Comparison of ENCODE assay signal across 16 cellular contexts in genomic region chr4:182922551-182923284, GRCh38. TPM values are rescaled to one million over a fixed set of nuclear protein-coding genes. Genes with fewer than 3 reads are reported as not detected.
DNase-seq lines count a peak whose midpoint lies in the region; ATAC-seq and TF ChIP-seq lines count a peak whose summit lies in the region.
"Had no signal": no experiment of that assay in that cellular context is flagged by ENCODE, and none has a peak within 500 bp of the region (broad histone marks: within the 10 kb centered on the region; RNA-seq: fewer than 3 reads in every experiment).

No MANE protein-coding gene starts in this region.

- H2AFZ ChIP-seq in osteoblast (ENCODE audit: low read length) = peak overlapping the region; percentile 85
- H2AFZ ChIP-seq: PC-9 had no signal

- DNase-seq in DMS153 (lab: John Stamatoyannopoulos, UW) (peak; percentile 52), NCI-H2029 treated with DMSO at 0.1 percent for 48 hours (lab: John Stamatoyannopoulos, UW) (peak; percentile 45), fibroblast of peridontal ligament (ENCODE audit: extremely low read depth) (peak; percentile 57), osteoblast (ENCODE audit: insufficient read length, low spot score, missing footprints) (no peak), heart left ventricle (no peak), tibial artery (no peak), activated T-cell treated with anti-CD3 and anti-CD28 coated beads for 4 hours (no peak)
- DNase-seq: activated CD4-positive, alpha-beta T cell treated with anti-CD3 and anti-CD28 coated beads for 36 hours; GDM1; NCI-H446; PC-9; retina; stimulated activated CD4-positive, alpha-beta T cell treated with anti-CD3 and anti-CD28 coated beads, Interleukin-4, amount 100 ng/mL, for 24 hours; uterus had no signal

- no peak for TF ChIP-seq POLR2A in heart left ventricle (IDR thresholded peaks at IDR 0.05)

- no peak for TF ChIP-seq CTCF in osteoblast (IDR thresholded peaks at IDR 0.05; ENCODE audit: extremely low read depth, low read depth, low read length)
- no peak for TF ChIP-seq CTCF in heart left ventricle (IDR thresholded peaks at IDR 0.05)
- TF ChIP-seq CTCF in tibial artery (IDR thresholded peaks at IDR 0.05) = no peak

- H3K4me3 ChIP-seq in osteoblast (ENCODE audit: insufficient read depth, low read length) (peak overlapping the region; percentile 59), heart left ventricle (no peak overlapping the region), tibial artery (no peak overlapping the region)
- H3K4me3 ChIP-seq: PC-9, uterus had no signal

- no peaks in the 10 kb centered on the region for H3K36me3 ChIP-seq in osteoblast (ENCODE audit: insufficient read depth, low read length)
- H3K36me3 ChIP-seq in heart left ventricle = no peaks in the 10 kb centered on the region
- no peaks in the 10 kb centered on the region for H3K36me3 ChIP-seq in tibial artery
- H3K36me3 ChIP-seq: uterus had no signal

- H3K27me3 ChIP-seq in osteoblast (ENCODE audit: insufficient read depth, low read length) (no peaks in the 10 kb centered on the region), heart left ventricle (no peaks in the 10 kb centered on the region), tibial artery (no peaks in the 10 kb centered on the region)
- H3K27me3 ChIP-seq: uterus had no signal

- peaks cover 12% of the 10 kb centered on the region for H3K4me1 ChIP-seq in osteoblast (ENCODE audit: insufficient read depth, low read length)
- H3K4me1 ChIP-seq in heart left ventricle = peaks cover 0 to 14% (median 6%) of the 10 kb centered on the region in 12 donors
- H3K4me1 ChIP-seq in tibial artery = peaks cover 0 to 10% (median 5%) of the 10 kb centered on the region in 4 donors
- H3K4me1 ChIP-seq: uterus had no signal

- peaks cover under 1% of the 10 kb centered on the region for H3K79me2 ChIP-seq in osteoblast (ENCODE audit: insufficient read depth, low read length)

- H3K9me3 ChIP-seq in osteoblast (ENCODE audit: low read depth, low read length) (no peaks in the 10 kb centered on the region), heart left ventricle (no peaks in the 10 kb centered on the region), tibial artery (no peaks in the 10 kb centered on the region)
- H3K9me3 ChIP-seq: uterus had no signal

- WGBS in heart left ventricle, 4 donors = 79 to 84% (median 83%) methylated on average over 13 of the region's 13 CpGs

- H3K4me2 ChIP-seq in osteoblast (ENCODE audit: insufficient read depth, low read length) = peak overlapping the region; percentile 79
- H3K4me2 ChIP-seq: PC-9 had no signal

- intact Hi-C loops in heart left ventricle (cut with DNase I) (loop anchor here in 4 of 10 donors (5.0 to 10.0 kb wide), 4 partner anchors 438 to 1778 kb away; no protein-coding TSS in a partner anchor), tibial artery (cut with DNase I; ENCODE audit: low total_unique reads) (no loop called here)

- no peak overlapping the region for H3K27ac ChIP-seq in osteoblast (ENCODE audit: low read depth, low read length)
- H3K27ac ChIP-seq in heart left ventricle = no peak overlapping the region
- no peak overlapping the region for H3K27ac ChIP-seq in tibial artery
- H3K27ac ChIP-seq: PC-9, uterus had no signal

- H4K20me1 ChIP-seq in osteoblast (ENCODE audit: insufficient read depth, low read length) = no peaks in the 10 kb centered on the region

- ATAC-seq in heart left ventricle (no peak), HG03520 (IDR thresholded peaks at IDR 0.05; ENCODE audit: unreplicated experiment) (no peak)
- ATAC-seq: activated CD4-positive, alpha-beta T cell treated with anti-CD3 and anti-CD28 coated beads for 36 hours; stimulated activated memory B cell treated with anti-CD40 and anti-IgM and Interleukin-4, amounts not matched to agents 10 μg/mL and 1 μg/mL and 100 μg/mL, for 72 hours had no signal

RNA-seq across cellular contexts. Expression of gene DCTD, which starts 5.5 kb away (rescaled TPM):
- total RNA-seq in osteoblast = 104 and 110 TPM in 2 replicates
- 10 to 100 TPM; 28.9 to 55.7 (median 41.2) TPM for total RNA-seq in heart left ventricle
- polyA plus RNA-seq in heart left ventricle = 10 to 100 TPM; 16.1 to 44.7 TPM

Comparison
In these comparisons a context has a peak if more than half of its experiments do, and no peak if none do; other contexts are left out.
1. DNase-seq: peak in DMS153 (single experiment), NCI-H2029 treated with DMSO at 0.1 percent for 48 hours (single experiment) and fibroblast of peridontal ligament (single experiment); none in osteoblast (single experiment), heart left ventricle (0 of 5), tibial artery (0 of 2) and activated T-cell treated with anti-CD3 and anti-CD28 coated beads for 4 hours (single experiment).